Comparison of ENCODE assay signal across 9 cellular contexts in the genomic region with DNA sequence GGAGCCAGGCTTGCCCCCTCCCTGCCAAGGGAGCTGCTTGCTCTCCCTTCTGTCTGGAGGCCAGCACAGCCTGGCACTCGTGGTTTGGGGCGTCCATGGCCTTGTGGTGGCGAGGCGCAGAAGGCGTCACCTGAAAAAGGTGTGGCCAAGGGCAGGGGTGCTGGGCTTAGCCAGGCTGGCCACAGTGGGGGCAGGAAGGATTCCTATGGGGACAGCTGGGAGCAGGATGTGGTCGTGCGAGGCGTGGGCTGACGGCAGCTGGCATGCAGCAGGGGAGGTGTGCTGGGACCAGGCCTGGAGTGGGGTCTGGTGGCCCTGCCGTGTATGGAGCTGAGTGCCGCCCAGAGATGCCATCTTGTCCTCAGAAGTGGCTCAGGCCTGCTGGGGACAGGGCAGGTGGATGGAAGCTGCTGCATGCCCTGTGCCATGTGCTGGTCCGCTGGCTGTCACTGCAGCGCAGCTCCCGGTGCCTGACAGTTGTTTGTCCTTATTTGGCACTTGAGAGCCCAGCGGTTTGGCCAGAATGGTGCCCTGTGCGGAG. TPM values are rescaled to one million over a fixed set of nuclear protein-coding genes. Genes with fewer than 3 reads are reported as not detected.
A peak's percentile ranks its signal among the peaks of the same experiment; 100 is the strongest.
DNase-seq lines count a peak whose midpoint lies in the region; ATAC-seq and TF ChIP-seq lines count a peak whose summit lies in the region.
"Had no signal": no experiment of that assay in that cellular context is flagged by ENCODE, and none has a peak within 500 bp of the region (broad histone marks: within the 10 kb centered on the region; RNA-seq: fewer than 3 reads in every experiment).

No MANE protein-coding gene starts in this region.

- no peak overlapping the region for H3K4me3 Mint-ChIP-seq in Caco-2 (ENCODE audit: unreplicated experiment)
- no peak overlapping the region for H3K4me3 Mint-ChIP-seq in chondrocyte (ENCODE audit: unreplicated experiment)

- peak overlapping the region; percentile 55 to 57 for H3K27ac ChIP-seq in ovary

- WGBS in ovary, 3 donors: 80 to 85% (median 84%) methylated on average over 16 of the region's 16 CpGs

- peaks cover 58% of the 10 kb centered on the region for H3K36me3 Mint-ChIP-seq in Caco-2 (ENCODE audit: insufficient read depth, unreplicated experiment)
- no peaks in the 10 kb centered on the region for H3K36me3 Mint-ChIP-seq in chondrocyte (ENCODE audit: low read depth)

- no peaks in the 10 kb centered on the region for H3K9me3 Mint-ChIP-seq in Caco-2 (ENCODE audit: unreplicated experiment)
- H3K9me3 Mint-ChIP-seq in chondrocyte (ENCODE audit: low read depth): no peaks in the 10 kb centered on the region

- no TSS peak for BruUV-seq in Caco-2 (replicated peaks; lab: Mats Ljungman, UMichigan)

- H3K27ac Mint-ChIP-seq in Caco-2 (ENCODE audit: unreplicated experiment) (peak overlapping the region; percentile 24), chondrocyte (ENCODE audit: unreplicated experiment) (peak overlapping the region; percentile 17)

- H3K36me3 ChIP-seq in Caco-2 (ENCODE audit: control insufficient read depth, insufficient read depth, low read length) (no peaks in the 10 kb centered on the region), ovary (no peaks in the 10 kb centered on the region)

- no peak overlapping the region for H3K4me3 ChIP-seq in Caco-2 (ENCODE audit: low read depth, low read length)
- no peak overlapping the region for H3K4me3 ChIP-seq in ovary

- TF ChIP-seq CTCF in Caco-2 (IDR thresholded peaks at IDR 0.05; ENCODE audit: insufficient read depth in 1 of 2, low read depth in 1 of 2, low read length in 1 of 2, severe bottlenecking in 1 of 2, unreplicated experiment in 1 of 2) (no peak), chondrocyte (IDR thresholded peaks at IDR 0.05) (no peak), ovary (IDR thresholded peaks at IDR 0.05) (no peak)

- no peak for DNase-seq in Caco-2
- peak; percentile 70 for DNase-seq in LHCN-M2 (ENCODE audit: low read depth)
- no peak for DNase-seq in chondrocyte (ENCODE audit: low spot score)
- no peak for DNase-seq in ovary
- DNase-seq in COR-L47 (lab: John Stamatoyannopoulos, UW): no peak
- no peak for DNase-seq in NCI-H1930 (lab: John Stamatoyannopoulos, UW)
- DNase-seq: NCI-H226 had no signal

- POLR2A ChIA-PET in Caco-2 (lab: Charles Lee): no interaction called here

- intact Hi-C loops in Caco-2 (cut with micrococcal nuclease; ENCODE audit: unreplicated experiment) (no loop called here), ovary (cut with DNase I) (no loop called here)

- H3K4me1 Mint-ChIP-seq in Caco-2 (ENCODE audit: low read depth, unreplicated experiment) (peaks cover 17% of the 10 kb centered on the region), chondrocyte (ENCODE audit: low read depth) (peaks cover 68% of the 10 kb centered on the region)

- TF ChIP-seq EP300 in ovary (IDR thresholded peaks at IDR 0.05): no peak

- H3K4me1 ChIP-seq in Caco-2 (no peaks in the 10 kb centered on the region), ovary (ENCODE audit: insufficient read depth) (peaks cover 15% of the 10 kb centered on the region)

- H3K27me3 ChIP-seq in Caco-2 (replicated peaks; ENCODE audit: control insufficient read depth, insufficient read depth, low read length): no peaks in the 10 kb centered on the region
- no peaks in the 10 kb centered on the region for H3K27me3 ChIP-seq in ovary

- no peaks in the 10 kb centered on the region for H3K27me3 Mint-ChIP-seq in Caco-2 (ENCODE audit: insufficient read depth, unreplicated experiment)
- no peaks in the 10 kb centered on the region for H3K27me3 Mint-ChIP-seq in chondrocyte (ENCODE audit: low read depth)

- ATAC-seq in GM19455 (IDR thresholded peaks at IDR 0.05; ENCODE audit: unreplicated experiment) (no peak), HG02571 (IDR thresholded peaks at IDR 0.05; ENCODE audit: unreplicated experiment) (no peak)

- no peak for TF ChIP-seq POLR2A in ovary (IDR thresholded peaks at IDR 0.05)

- no peaks in the 10 kb centered on the region for H3K9me3 ChIP-seq in Caco-2
- H3K9me3 ChIP-seq in ovary: no peaks in the 10 kb centered on the region

- CTCF ChIA-PET in Caco-2 (lab: Charles Lee): interaction anchor here (1.5 kb wide), 1 partner anchor 16 kb away, joined by 3 read pairs; no protein-coding TSS in a partner anchor

RNA-seq across cellular contexts. Expression of gene SH2B3, which starts 30.0 kb away (rescaled TPM):
- 15.6 and 16.1 TPM in 2 replicates for total RNA-seq in Caco-2 (2022)
- total RNA-seq in LHCN-M2 (2014; rRNA removed): 120 and 124 TPM in 2 replicates
- polyA plus RNA-seq in LHCN-M2 (2012): 25.1 TPM
- total RNA-seq in chondrocyte: 14.7 to 20.0 TPM (median 18.3 TPM) in 3 replicates
- total RNA-seq in ovary: 10 to 100 TPM in 5 of 7 donors, 1 to 10 TPM in 2; 8.6 to 24.0 (median 14.3) TPM
- polyA plus RNA-seq in ovary: 10 to 100 TPM in 1 of 2 donors, 1 to 10 TPM in 1; 7.2 to 22.0 TPM
